ENCODE assay signal across 14 cellular contexts in genomic region chr17:70563301-70563820, GRCh38.
DNase-seq lines count a peak whose midpoint lies in the region; TF ChIP-seq lines count a peak whose summit lies in the region.
"Had no signal": no experiment of that assay in that cellular context is flagged by ENCODE, and none has a peak within 500 bp of the region (broad histone marks: within the 10 kb centered on the region; RNA-seq: fewer than 3 reads in every experiment).

No MANE protein-coding gene starts in this region.

- no peak for TF ChIP-seq CTCF in foreskin fibroblast (IDR thresholded peaks at IDR 0.05; ENCODE audit: low read depth, low read length)
- no peak for TF ChIP-seq CTCF in ascending aorta (IDR thresholded peaks at IDR 0.05)
- no peak for TF ChIP-seq CTCF in type B pancreatic cell (conservative IDR thresholded peaks at IDR 0.05)

- DNase-seq in MG63 = peak; percentile 6
- peak; percentile 97 for DNase-seq in NCI-H510A treated with DMSO at 0.1 percent for 48 hours (lab: John Stamatoyannopoulos, UW)
- DNase-seq in foreskin fibroblast = peak; percentile 1 to 57
- no peak for DNase-seq in ascending aorta (ENCODE audit: low spot score in 2 of 2)
- no peak for DNase-seq in type B pancreatic cell (ENCODE audit: extremely low spot score, unreplicated experiment)
- DNase-seq in GF-D8 (lab: John Stamatoyannopoulos, UW) = no peak
- DNase-seq in middle frontal gyrus (ENCODE audit: extremely low spot score, low spot score) = no peak
- DNase-seq: activated CD4-positive, alpha-beta T cell treated with anti-CD3 and anti-CD28 coated beads, Interleukin-2, amount 10 ng/mL, durations not matched to agents 24 days and 14 days; head of caudate nucleus; midbrain; MM.1S; sigmoid colon had no signal

- H3K79me2 ChIP-seq in ACC112 (ENCODE audit: control insufficient read depth, insufficient read depth, low read length, unreplicated experiment) = no peaks in the 10 kb centered on the region

- peaks cover 10% of the 10 kb centered on the region for H3K4me1 Mint-ChIP-seq in type B pancreatic cell (ENCODE audit: unreplicated experiment)
- H3K4me1 Mint-ChIP-seq: activated CD4-positive, alpha-beta T cell treated with anti-CD3 and anti-CD28 coated beads, Interleukin-2, amount 10 ng/mL, durations not matched to agents 24 days and 14 days had no signal

- H3K27me3 ChIP-seq in ACC112 (ENCODE audit: insufficient read depth, low read length) = no peaks in the 10 kb centered on the region
- no peaks in the 10 kb centered on the region for H3K27me3 ChIP-seq in MG63
- no peaks in the 10 kb centered on the region for H3K27me3 ChIP-seq in ascending aorta
- H3K27me3 ChIP-seq: sigmoid colon had no signal

- H3K4me3 Mint-ChIP-seq in type B pancreatic cell = no peak overlapping the region
- H3K4me3 Mint-ChIP-seq: activated CD4-positive, alpha-beta T cell treated with anti-CD3 and anti-CD28 coated beads, Interleukin-2, amount 10 ng/mL, durations not matched to agents 24 days and 14 days had no signal

- 0 out of 2 replicates have a peak, but pooled peaks cover 2% of the 10 kb centered on the region for H3K9me3 ChIP-seq in MG63
- H3K9me3 ChIP-seq in ascending aorta = no peaks in the 10 kb centered on the region
- H3K9me3 ChIP-seq: sigmoid colon had no signal

- H3K36me3 ChIP-seq in ACC112 (ENCODE audit: insufficient read depth, low read length) = no peaks in the 10 kb centered on the region
- H3K36me3 ChIP-seq in MG63 = no peaks in the 10 kb centered on the region
- no peaks in the 10 kb centered on the region for H3K36me3 ChIP-seq in ascending aorta
- H3K36me3 ChIP-seq: sigmoid colon had no signal

- H3K4me3 ChIP-seq in ACC112 (ENCODE audit: low read depth, low read length) = peak overlapping the region; percentile 54
- no peak overlapping the region for H3K4me3 ChIP-seq in MG63
- no peak overlapping the region for H3K4me3 ChIP-seq in foreskin fibroblast (ENCODE audit: low read depth in 1 of 2, low read length in 2 of 2)
- H3K4me3 ChIP-seq in ascending aorta = no peak overlapping the region
- H3K4me3 ChIP-seq: sigmoid colon had no signal

- peak overlapping the region; percentile 9 for H2AFZ ChIP-seq in ACC112 (ENCODE audit: low read length, unreplicated experiment)

- H3K27ac Mint-ChIP-seq in type B pancreatic cell = no peak overlapping the region
- H3K27ac Mint-ChIP-seq: activated CD4-positive, alpha-beta T cell treated with anti-CD3 and anti-CD28 coated beads, Interleukin-2, amount 10 ng/mL, durations not matched to agents 24 days and 14 days; activated naive CD4-positive, alpha-beta T cell treated with anti-CD3 and anti-CD28 coated beads, Interleukin-2, amount 50 U/mL, for 72 hours had no signal

- no peaks in the 10 kb centered on the region for H3K36me3 Mint-ChIP-seq in type B pancreatic cell
- H3K36me3 Mint-ChIP-seq: activated naive CD4-positive, alpha-beta T cell treated with anti-CD3 and anti-CD28 coated beads, Interleukin-2, amount 50 U/mL, for 72 hours had no signal

- H3K27me3 Mint-ChIP-seq in type B pancreatic cell = no peaks in the 10 kb centered on the region
- H3K27me3 Mint-ChIP-seq: activated CD4-positive, alpha-beta T cell treated with anti-CD3 and anti-CD28 coated beads, Interleukin-2, amount 10 ng/mL, durations not matched to agents 24 days and 14 days had no signal

- intact Hi-C loops in ascending aorta (cut with DNase I) = no loop called here

- H3K27ac ChIP-seq in ACC112 (ENCODE audit: low read depth, low read length) = no peak overlapping the region
- no peak overlapping the region for H3K27ac ChIP-seq in ascending aorta
- H3K27ac ChIP-seq: sigmoid colon had no signal

- no peaks in the 10 kb centered on the region for H3K9me3 Mint-ChIP-seq in type B pancreatic cell
- H3K9me3 Mint-ChIP-seq: activated CD4-positive, alpha-beta T cell treated with anti-CD3 and anti-CD28 coated beads, Interleukin-2, amount 10 ng/mL, durations not matched to agents 24 days and 14 days had no signal

- peaks cover 7% of the 10 kb centered on the region for H3K4me1 ChIP-seq in ACC112 (ENCODE audit: control insufficient read depth, insufficient read depth, low read length, unreplicated experiment)
- H3K4me1 ChIP-seq in ascending aorta = no peaks in the 10 kb centered on the region

Comparison
In these comparisons a context has a peak if more than half of its experiments do, and no peak if none do; other contexts are left out.
1. DNase-seq: peak in MG63 (single experiment), NCI-H510A treated with DMSO at 0.1 percent for 48 hours (single experiment) and foreskin fibroblast (2 of 2); none in ascending aorta (0 of 2), type B pancreatic cell (single experiment), GF-D8 (single experiment) and middle frontal gyrus (single experiment).